In genomic region chr7:150398965-150399320, GRCh38 we compare ENCODE assay signal across 31 cellular contexts. TPM values are rescaled to one million over a fixed set of nuclear protein-coding genes. Genes with fewer than 3 reads are reported as not detected.
DNase-seq lines count a peak whose midpoint lies in the region; ATAC-seq and TF ChIP-seq lines count a peak whose summit lies in the region.
"Had no signal": no experiment of that assay in that cellular context is flagged by ENCODE, and none has a peak within 500 bp of the region (broad histone marks: within the 10 kb centered on the region; RNA-seq: fewer than 3 reads in every experiment).

No MANE protein-coding gene starts in this region.

- peak overlapping the region; percentile 29 for H3K27ac Mint-ChIP-seq in activated T-helper 1 cell treated with anti-CD3 and anti-CD28 coated beads, Interleukin-12 subunit alpha, Interleukin-12 subunit beta, Interleukin-2, Interleukin-4 antibody, amounts not matched to agents 30 ng/mL and 10 ng/mL and 1 ng/mL, durations not matched to agents 14 hours and 24 hours and 36 hours
- H3K27ac Mint-ChIP-seq in activated CD8-positive, alpha-beta memory T cell treated with anti-CD3 and anti-CD28 coated beads, Interleukin-2, amount 10 ng/mL, durations not matched to agents 7 days and 5 days: no peak overlapping the region
- peak overlapping the region in 1 of 8 donors; percentile 76 for H3K27ac Mint-ChIP-seq in CD8-positive, alpha-beta memory T cell
- H3K27ac Mint-ChIP-seq: activated T-cell treated with anti-CD3 and anti-CD28 coated beads, Interleukin-2, amount 50 U/mL, for 24 hours; CD4-positive, CD25-positive, alpha-beta regulatory T cell had no signal

- H3K4me3 ChIP-seq in right cardiac atrium (ENCODE audit: low read length) (no peak overlapping the region), iPS-20b (ENCODE audit: low read length) (no peak overlapping the region), sigmoid colon (no peak overlapping the region)
- H3K4me3 ChIP-seq in CD8-positive, alpha-beta memory T cell (ENCODE audit: low read length): no peak overlapping the region
- H3K4me3 ChIP-seq: colonic mucosa, testis had no signal

- H3K4me1 ChIP-seq in right cardiac atrium (ENCODE audit: control insufficient read depth, insufficient read depth, low read length) (peaks cover 6% of the 10 kb centered on the region), iPS-20b (ENCODE audit: insufficient read depth, low read length) (peaks cover 62% of the 10 kb centered on the region), sigmoid colon (peaks cover 0 to 10% (median 5%) of the 10 kb centered on the region in 4 donors)
- peaks cover 7% of the 10 kb centered on the region for H3K4me1 ChIP-seq in CD8-positive, alpha-beta memory T cell (ENCODE audit: insufficient read depth, low read length)

- CTCF ChIA-PET in activated CD8-positive, alpha-beta memory T cell treated with anti-CD3 and anti-CD28 coated beads, Interleukin-2, amount 10 ng/mL, durations not matched to agents 7 days and 5 days (lab: Charles Lee): no interaction called here
- CTCF ChIA-PET in CD8-positive, alpha-beta memory T cell (lab: Charles Lee): no interaction called here

- POLR2A ChIA-PET in CD8-positive, alpha-beta memory T cell (lab: Charles Lee): no interaction called here

- H3K4me3 Mint-ChIP-seq in activated T-helper 1 cell treated with anti-CD3 and anti-CD28 coated beads, Interleukin-12 subunit alpha, Interleukin-12 subunit beta, Interleukin-2, Interleukin-4 antibody, amounts not matched to agents 30 ng/mL and 10 ng/mL and 1 ng/mL, durations not matched to agents 14 hours and 24 hours and 36 hours: no peak overlapping the region
- H3K4me3 Mint-ChIP-seq in activated CD8-positive, alpha-beta memory T cell treated with anti-CD3 and anti-CD28 coated beads, Interleukin-2, amount 10 ng/mL, durations not matched to agents 7 days and 5 days: no peak overlapping the region
- H3K4me3 Mint-ChIP-seq in CD8-positive, alpha-beta memory T cell: no peak overlapping the region
- H3K4me3 Mint-ChIP-seq: activated T-cell treated with anti-CD3 and anti-CD28 coated beads, Interleukin-2, amount 50 U/mL, for 24 hours; CD4-positive, CD25-positive, alpha-beta regulatory T cell; naive B cell had no signal

- no peaks in the 10 kb centered on the region for H3K9me3 Mint-ChIP-seq in activated T-helper 1 cell treated with anti-CD3 and anti-CD28 coated beads, Interleukin-12 subunit alpha, Interleukin-12 subunit beta, Interleukin-2, Interleukin-4 antibody, amounts not matched to agents 30 ng/mL and 10 ng/mL and 1 ng/mL, durations not matched to agents 14 hours and 24 hours and 36 hours
- H3K9me3 Mint-ChIP-seq in activated CD8-positive, alpha-beta memory T cell treated with anti-CD3 and anti-CD28 coated beads, Interleukin-2, amount 10 ng/mL, durations not matched to agents 7 days and 5 days (ENCODE audit: low read depth): no peaks in the 10 kb centered on the region
- H3K9me3 Mint-ChIP-seq in CD8-positive, alpha-beta memory T cell: no peaks in the 10 kb centered on the region
- H3K9me3 Mint-ChIP-seq: activated T-cell treated with anti-CD3 and anti-CD28 coated beads, Interleukin-2, amount 50 U/mL, for 24 hours; CD4-positive, CD25-positive, alpha-beta regulatory T cell; naive B cell had no signal

- H3K9me3 ChIP-seq in right cardiac atrium (ENCODE audit: control insufficient read depth, low read length): no peaks in the 10 kb centered on the region
- H3K9me3 ChIP-seq in iPS-20b (ENCODE audit: insufficient read depth, low read depth, low read length): no peaks in the 10 kb centered on the region
- H3K9me3 ChIP-seq in sigmoid colon: no peaks in the 10 kb centered on the region
- no peaks in the 10 kb centered on the region for H3K9me3 ChIP-seq in CD8-positive, alpha-beta memory T cell (ENCODE audit: low read length)
- H3K9me3 ChIP-seq: colonic mucosa, testis had no signal

- H3K36me3 ChIP-seq in iPS-20b (ENCODE audit: insufficient read depth, low read depth, low read length): peaks cover 27% of the 10 kb centered on the region
- H3K36me3 ChIP-seq in sigmoid colon: peaks cover 0 to 27% (median 16%) of the 10 kb centered on the region in 4 donors
- no peaks in the 10 kb centered on the region for H3K36me3 ChIP-seq in CD8-positive, alpha-beta memory T cell (ENCODE audit: insufficient read depth, low read length)
- H3K36me3 ChIP-seq: colonic mucosa had no signal

- H3K27ac ChIP-seq in right cardiac atrium (ENCODE audit: low read length) (no peak overlapping the region), iPS-20b (ENCODE audit: low read length) (peak overlapping the region; percentile 83), sigmoid colon (no peak overlapping the region)
- no peak overlapping the region for H3K27ac ChIP-seq in CD8-positive, alpha-beta memory T cell (ENCODE audit: low read depth, low read length)
- H3K27ac ChIP-seq: brain microvascular endothelial cell, colonic mucosa, testis had no signal

- DNase-seq in Right ventricle myocardium inferior (ENCODE audit: missing footprints): no peak
- no peak for DNase-seq in right cardiac atrium
- no peak for DNase-seq in activated T-helper 1 cell treated with anti-CD3 and anti-CD28 coated beads, Interleukin-12 subunit alpha, Interleukin-12 subunit beta, Interleukin-2, Interleukin-4 antibody, amounts not matched to agents 30 ng/mL and 10 ng/mL and 1 ng/mL, durations not matched to agents 14 hours and 24 hours and 36 hours (ENCODE audit: low spot score)
- DNase-seq in sigmoid colon: peak; percentile 56
- no peak for DNase-seq in activated CD8-positive, alpha-beta memory T cell treated with anti-CD3 and anti-CD28 coated beads, Interleukin-2, amount 10 ng/mL, durations not matched to agents 7 days and 5 days
- no peak for DNase-seq in CD8-positive, alpha-beta memory T cell
- no peak for DNase-seq in SIG-M5 treated with dmso at 0.1 percent for 504 hours (lab: John Stamatoyannopoulos, UW; ENCODE audit: unreplicated experiment)
- DNase-seq: 8988T; activated CD4-positive, alpha-beta T cell treated with anti-CD3 and anti-CD28 coated beads for 48 hours; activated naive CD4-positive, alpha-beta T cell treated with Interleukin-2 at 50 U/mL for 16 hours; activated T-cell treated with anti-CD3 and anti-CD28 coated beads, Interleukin-2, amount 50 U/mL, for 24 hours; brain microvascular endothelial cell; CD4-positive, CD25-positive, alpha-beta regulatory T cell; colonic mucosa; effector memory CD4-positive, alpha-beta T cell; mesendoderm; naive B cell; NCI-H146; NCI-H2107; NCI-H82; stimulated activated CD4-positive, alpha-beta T cell treated with anti-CD3 and anti-CD28 coated beads, Interleukin-15, amount 100 ng/mL, for 24 hours; stimulated activated naive CD8-positive, alpha-beta T cell treated with anti-CD3 and anti-CD28 coated beads, Interleukin-15, Interleukin-2, amounts not matched to agents 100 U/mL and 50 U/mL, for 24 hours; T-helper 2 cell; testis had no signal

- intact Hi-C loops in Right ventricle myocardium inferior (cut with DNase I): no loop called here
- intact Hi-C loops in right cardiac atrium (cut with DNase I): no loop called here
- intact Hi-C loops in activated T-helper 1 cell treated with anti-CD3 and anti-CD28 coated beads, Interleukin-12 subunit alpha, Interleukin-12 subunit beta, Interleukin-2, Interleukin-4 antibody, amounts not matched to agents 30 ng/mL and 10 ng/mL and 1 ng/mL, durations not matched to agents 14 hours and 24 hours and 36 hours (cut with micrococcal nuclease): no loop called here
- intact Hi-C loops in sigmoid colon (cut with DNase I): no loop called here

- peaks cover 23% of the 10 kb centered on the region for H3K4me1 Mint-ChIP-seq in activated T-helper 1 cell treated with anti-CD3 and anti-CD28 coated beads, Interleukin-12 subunit alpha, Interleukin-12 subunit beta, Interleukin-2, Interleukin-4 antibody, amounts not matched to agents 30 ng/mL and 10 ng/mL and 1 ng/mL, durations not matched to agents 14 hours and 24 hours and 36 hours (ENCODE audit: low read depth)
- peaks cover 10% of the 10 kb centered on the region for H3K4me1 Mint-ChIP-seq in activated CD8-positive, alpha-beta memory T cell treated with anti-CD3 and anti-CD28 coated beads, Interleukin-2, amount 10 ng/mL, durations not matched to agents 7 days and 5 days
- peaks cover 2 to 20% (median 12%) of the 10 kb centered on the region in 3 donors for H3K4me1 Mint-ChIP-seq in CD8-positive, alpha-beta memory T cell

- no peak for TF ChIP-seq POLR2A in sigmoid colon (IDR thresholded peaks at IDR 0.05)

- H3K27me3 ChIP-seq in right cardiac atrium (ENCODE audit: control insufficient read depth, insufficient read depth) (no peaks in the 10 kb centered on the region), iPS-20b (ENCODE audit: insufficient read depth, low read length) (no peaks in the 10 kb centered on the region), sigmoid colon (no peaks in the 10 kb centered on the region)
- no peaks in the 10 kb centered on the region for H3K27me3 ChIP-seq in CD8-positive, alpha-beta memory T cell (ENCODE audit: insufficient read depth, low read length, poor library complexity, severe bottlenecking)
- H3K27me3 ChIP-seq: brain microvascular endothelial cell, colonic mucosa, testis had no signal

- H3K9ac ChIP-seq in iPS-20b (ENCODE audit: low read depth, low read length): peak overlapping the region; percentile 92; the same call in 1 of the 2 replicates

- H3K36me3 Mint-ChIP-seq in activated T-helper 1 cell treated with anti-CD3 and anti-CD28 coated beads, Interleukin-12 subunit alpha, Interleukin-12 subunit beta, Interleukin-2, Interleukin-4 antibody, amounts not matched to agents 30 ng/mL and 10 ng/mL and 1 ng/mL, durations not matched to agents 14 hours and 24 hours and 36 hours (ENCODE audit: low read depth): no peaks in the 10 kb centered on the region
- H3K36me3 Mint-ChIP-seq in activated CD8-positive, alpha-beta memory T cell treated with anti-CD3 and anti-CD28 coated beads, Interleukin-2, amount 10 ng/mL, durations not matched to agents 7 days and 5 days: peaks cover 1% of the 10 kb centered on the region
- peaks cover 0 to 16% (median 2%) of the 10 kb centered on the region in 3 donors for H3K36me3 Mint-ChIP-seq in CD8-positive, alpha-beta memory T cell
- H3K36me3 Mint-ChIP-seq: naive B cell had no signal

- ATAC-seq in Right ventricle myocardium inferior: peak; percentile 14
- no peak for ATAC-seq in right cardiac atrium
- no peak for ATAC-seq in activated CD8-positive, alpha-beta memory T cell treated with anti-CD3 and anti-CD28 coated beads, Interleukin-2, amount 10 ng/mL, durations not matched to agents 7 days and 5 days
- ATAC-seq: left colon; sciatic nerve; SK-N-SH treated with all-trans-retinoic acid at 6 μM for 48 hours; stimulated activated naive CD8-positive, alpha-beta T cell treated with anti-CD3 and anti-CD28 coated beads, Interleukin-15, Interleukin-2, amounts not matched to agents 100 U/mL and 50 U/mL, for 24 hours had no signal

- no peak for TF ChIP-seq CTCF in sigmoid colon (IDR thresholded peaks at IDR 0.05)

- H3K27me3 Mint-ChIP-seq in activated T-helper 1 cell treated with anti-CD3 and anti-CD28 coated beads, Interleukin-12 subunit alpha, Interleukin-12 subunit beta, Interleukin-2, Interleukin-4 antibody, amounts not matched to agents 30 ng/mL and 10 ng/mL and 1 ng/mL, durations not matched to agents 14 hours and 24 hours and 36 hours (ENCODE audit: insufficient read depth): no peaks in the 10 kb centered on the region
- no peaks in the 10 kb centered on the region for H3K27me3 Mint-ChIP-seq in activated CD8-positive, alpha-beta memory T cell treated with anti-CD3 and anti-CD28 coated beads, Interleukin-2, amount 10 ng/mL, durations not matched to agents 7 days and 5 days
- H3K27me3 Mint-ChIP-seq in CD8-positive, alpha-beta memory T cell: no peaks in the 10 kb centered on the region
- H3K27me3 Mint-ChIP-seq: activated T-cell treated with anti-CD3 and anti-CD28 coated beads, Interleukin-2, amount 50 U/mL, for 24 hours; CD4-positive, CD25-positive, alpha-beta regulatory T cell; naive B cell had no signal

- 41% methylated on average over 2 of the region's 2 CpGs for WGBS in right cardiac atrium
- 75 to 84% methylated on average over 2 of the region's 2 CpGs for whole genome bisulfite sequencing in sigmoid colon, 2 donors

- no peak for TF ChIP-seq EP300 in sigmoid colon (IDR thresholded peaks at IDR 0.05)

RNA-seq across cellular contexts. Expression of gene ZNF775, which starts 19.8 kb away (rescaled TPM):
- total RNA-seq in Right ventricle myocardium inferior: 3.3 TPM
- 1 to 10 TPM; 5.1 to 6.5 (median 5.8) TPM for total RNA-seq in right cardiac atrium
- 4.5 TPM for polyA plus RNA-seq in right cardiac atrium
- 3.9 and 4.5 TPM in 2 replicates for total RNA-seq in activated T-helper 1 cell treated with anti-CD3 and anti-CD28 coated beads, Interleukin-12 subunit alpha, Interleukin-12 subunit beta, Interleukin-2, Interleukin-4 antibody, amounts not matched to agents 30 ng/mL and 10 ng/mL and 1 ng/mL, durations not matched to agents 14 hours and 24 hours and 36 hours
- 10 to 100 TPM in 1 of 4 donors, 1 to 10 TPM in 3; 6.1 to 10.7 (median 6.9) TPM for total RNA-seq in sigmoid colon
- polyA plus RNA-seq in sigmoid colon: 1 to 10 TPM; 3.0 to 6.1 (median 5.4) TPM
- total RNA-seq in activated CD8-positive, alpha-beta memory T cell treated with anti-CD3 and anti-CD28 coated beads, Interleukin-2, amount 10 ng/mL, durations not matched to agents 7 days and 5 days: 1 to 10 TPM; 7.5 to 8.4 TPM
- total RNA-seq in CD8-positive, alpha-beta memory T cell: 1 to 10 TPM; 6.0 TPM
- 8.7 TPM for polyA plus RNA-seq in CD8-positive, alpha-beta memory T cell

RNA-seq across cellular contexts. Expression of gene REPIN1, which starts 30.3 kb away (rescaled TPM):
- total RNA-seq in Right ventricle myocardium inferior (111 TPM), right cardiac atrium (100 to 1,000 TPM in 3 of 4 donors, 10 to 100 TPM in 1; 98.2 to 116 (median 107) TPM), sigmoid colon (10 to 100 TPM; 56.3 to 63.7 (median 57.0) TPM)
- polyA plus RNA-seq in right cardiac atrium (70.6 TPM), sigmoid colon (100 to 1,000 TPM in 1 of 3 donors, 10 to 100 TPM in 2; 50.9 to 131 (median 52.3) TPM)
- total RNA-seq in activated T-helper 1 cell treated with anti-CD3 and anti-CD28 coated beads, Interleukin-12 subunit alpha, Interleukin-12 subunit beta, Interleukin-2, Interleukin-4 antibody, amounts not matched to agents 30 ng/mL and 10 ng/mL and 1 ng/mL, durations not matched to agents 14 hours and 24 hours and 36 hours: 67.2 and 67.4 TPM in 2 replicates
- total RNA-seq in activated CD8-positive, alpha-beta memory T cell treated with anti-CD3 and anti-CD28 coated beads, Interleukin-2, amount 10 ng/mL, durations not matched to agents 7 days and 5 days: 10 to 100 TPM; 51.4 to 55.5 TPM
- total RNA-seq in CD8-positive, alpha-beta memory T cell: 10 to 100 TPM; 57.0 to 58.2 TPM
- 60.8 TPM for polyA plus RNA-seq in CD8-positive, alpha-beta memory T cell

RNA-seq across cellular contexts. Expression of gene GIMAP8, which starts 51.5 kb away (rescaled TPM):
- 14.9 TPM for total RNA-seq in Right ventricle myocardium inferior
- 10 to 100 TPM; 11.4 to 21.0 (median 12.4) TPM for total RNA-seq in right cardiac atrium
- 12.2 TPM for polyA plus RNA-seq in right cardiac atrium
- 9.2 and 9.4 TPM in 2 replicates for total RNA-seq in activated T-helper 1 cell treated with anti-CD3 and anti-CD28 coated beads, Interleukin-12 subunit alpha, Interleukin-12 subunit beta, Interleukin-2, Interleukin-4 antibody, amounts not matched to agents 30 ng/mL and 10 ng/mL and 1 ng/mL, durations not matched to agents 14 hours and 24 hours and 36 hours
- total RNA-seq in sigmoid colon: 1 to 10 TPM; 5.3 to 7.9 (median 7.2) TPM
- 10 to 100 TPM in 1 of 3 donors, 1 to 10 TPM in 2; 2.4 to 10.7 (median 2.8) TPM for polyA plus RNA-seq in sigmoid colon
- 10 to 100 TPM in 1 of 2 experiments, 1 to 10 TPM in 1; 9.9 to 13.1 TPM for total RNA-seq in activated CD8-positive, alpha-beta memory T cell treated with anti-CD3 and anti-CD28 coated beads, Interleukin-2, amount 10 ng/mL, durations not matched to agents 7 days and 5 days
- total RNA-seq in CD8-positive, alpha-beta memory T cell: 10 to 100 TPM; 11.8 to 12.3 TPM
- polyA plus RNA-seq in CD8-positive, alpha-beta memory T cell: 30.1 TPM
- total RNA-seq: fibroblast of villous mesenchyme, osteocyte had no signal

RNA-seq across cellular contexts. Expression of gene RARRES2, which starts 57.5 kb away (rescaled TPM):
- 32.6 TPM for total RNA-seq in Right ventricle myocardium inferior
- 100 to 1,000 TPM; 111 to 195 (median 174) TPM for total RNA-seq in right cardiac atrium
- 193 TPM for polyA plus RNA-seq in right cardiac atrium
- total RNA-seq in activated T-helper 1 cell treated with anti-CD3 and anti-CD28 coated beads, Interleukin-12 subunit alpha, Interleukin-12 subunit beta, Interleukin-2, Interleukin-4 antibody, amounts not matched to agents 30 ng/mL and 10 ng/mL and 1 ng/mL, durations not matched to agents 14 hours and 24 hours and 36 hours: not detected in 2 replicates
- 100 to 1,000 TPM; 257 to 447 (median 388) TPM for total RNA-seq in sigmoid colon
- 100 to 1,000 TPM in 2 of 3 donors, 10 to 100 TPM in 1; 28.9 to 289 (median 132) TPM for polyA plus RNA-seq in sigmoid colon
- not detected for total RNA-seq in activated CD8-positive, alpha-beta memory T cell treated with anti-CD3 and anti-CD28 coated beads, Interleukin-2, amount 10 ng/mL, durations not matched to agents 7 days and 5 days
- not detected for total RNA-seq in CD8-positive, alpha-beta memory T cell
- polyA plus RNA-seq in CD8-positive, alpha-beta memory T cell: not detected
- total RNA-seq: activated CD8-positive, alpha-beta memory T cell treated with anti-CD3 and anti-CD28 coated beads for 36 hours; CD4-positive, CD25-positive, alpha-beta regulatory T cell; osteocyte had no signal
- polyA plus RNA-seq: CD4-positive, CD25-positive, alpha-beta regulatory T cell had no signal
